In the genomic region with DNA sequence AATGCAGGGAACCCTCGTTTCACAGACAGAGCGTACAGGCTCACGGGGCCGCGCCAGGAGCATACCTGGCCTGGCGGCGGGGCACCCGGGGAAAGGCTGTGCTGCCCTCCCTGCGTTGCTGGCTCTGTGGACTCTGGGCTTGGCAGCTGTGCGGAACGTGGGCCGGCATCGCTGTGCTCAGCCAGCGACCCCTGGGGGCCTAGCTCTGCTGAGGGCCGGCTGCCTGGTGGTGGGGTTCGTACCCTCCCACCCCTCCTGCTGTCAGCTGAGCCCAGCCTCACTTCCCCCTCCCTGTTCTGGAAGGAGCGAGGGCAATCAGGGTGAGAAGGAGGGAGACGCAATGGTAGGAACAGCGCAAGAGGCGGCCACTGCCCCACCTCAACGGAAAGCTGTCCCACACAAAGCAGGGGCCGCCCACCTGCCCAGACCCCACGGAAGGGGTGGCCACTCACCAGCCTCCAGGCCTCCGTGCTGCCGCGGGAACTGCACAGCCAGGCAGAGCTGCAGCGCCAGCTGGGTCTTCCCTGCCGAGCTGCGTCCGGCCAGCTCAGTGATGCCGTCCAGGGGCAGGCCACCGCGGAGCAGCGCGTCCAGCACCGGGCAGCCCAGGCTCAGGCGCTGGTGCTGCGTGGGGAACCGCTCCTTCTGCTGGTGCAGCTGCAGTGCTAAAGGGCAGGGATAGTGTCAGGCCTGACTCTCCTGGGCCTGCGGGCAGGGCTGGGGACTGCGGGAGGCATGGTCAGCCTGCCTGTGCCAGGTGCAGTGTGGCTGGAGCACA, we compare ENCODE assay signal across 17 cellular contexts.
"Had no signal": no experiment of that assay in that cellular context is flagged by ENCODE, and none has a peak within 500 bp of the region (broad histone marks: within the 10 kb centered on the region; RNA-seq: fewer than 3 reads in every experiment).

No MANE protein-coding gene starts in this region.

- H3K4me2 ChIP-seq: neural progenitor cell had no signal

- H2AFZ ChIP-seq: neural progenitor cell had no signal

- H3K4me1 Mint-ChIP-seq: brain had no signal

- DNase-seq: activated B cell treated with CpG ODN at 0.5 μM for 24 hours; activated CD4-positive, alpha-beta T cell treated with anti-CD3 and anti-CD28 coated beads, Interleukin-2, amount 10 ng/mL, durations not matched to agents 24 days and 14 days; activated CD8-positive, alpha-beta memory T cell treated with anti-CD3 and anti-CD28 coated beads, Interleukin-2, amount 50 U/mL, for 48 hours; activated gamma-delta T cell; activated T-cell treated with anti-CD3 and anti-CD28 coated beads, Interleukin-2, amount 50 U/mL, for 72 hours; effector memory CD4-positive, alpha-beta T cell; kidney; midbrain; stimulated activated CD4-positive, alpha-beta T cell treated with anti-CD3 and anti-CD28 coated beads, Interleukin-2, amount 100 ng/mL, for 48 hours; stimulated activated naive B cell treated with anti-CD40 and anti-IgM and Interleukin-4, amounts not matched to agents 10 μg/mL and 1 μg/mL and 100 μg/mL, for 72 hours; T-helper 2 cell; tibial artery had no signal

- H3K9me3 Mint-ChIP-seq: activated B cell treated with CpG ODN at 0.5 μM for 24 hours; activated CD4-positive, alpha-beta T cell treated with anti-CD3 and anti-CD28 coated beads, Interleukin-2, amount 10 ng/mL, durations not matched to agents 24 days and 14 days; activated naive CD4-positive, alpha-beta T cell treated with anti-CD3 and anti-CD28 coated beads, Interleukin-2, amount 50 U/mL, for 72 hours; activated T-cell treated with anti-CD3 and anti-CD28 coated beads, Interleukin-2, amount 50 U/mL, for 72 hours; brain; neural progenitor cell; stimulated activated naive B cell treated with anti-CD40 and anti-IgM and Interleukin-4, amounts not matched to agents 10 μg/mL and 1 μg/mL and 100 μg/mL, for 72 hours had no signal

- H3K9ac ChIP-seq: neural progenitor cell had no signal

- H3K27me3 Mint-ChIP-seq: activated B cell treated with CpG ODN at 0.5 μM for 24 hours; activated CD4-positive, alpha-beta T cell treated with anti-CD3 and anti-CD28 coated beads, Interleukin-2, amount 10 ng/mL, durations not matched to agents 24 days and 14 days; brain; stimulated activated naive B cell treated with anti-CD40 and anti-IgM and Interleukin-4, amounts not matched to agents 10 μg/mL and 1 μg/mL and 100 μg/mL, for 72 hours had no signal

- H3K4me3 Mint-ChIP-seq: activated B cell treated with CpG ODN at 0.5 μM for 24 hours; activated CD4-positive, alpha-beta T cell treated with anti-CD3 and anti-CD28 coated beads, Interleukin-2, amount 10 ng/mL, durations not matched to agents 24 days and 14 days; activated T-cell treated with anti-CD3 and anti-CD28 coated beads, Interleukin-2, amount 50 U/mL, for 72 hours; brain; neural progenitor cell; stimulated activated naive B cell treated with anti-CD40 and anti-IgM and Interleukin-4, amounts not matched to agents 10 μg/mL and 1 μg/mL and 100 μg/mL, for 72 hours had no signal

- H3K4me1 ChIP-seq: pancreas had no signal

- H3K36me3 Mint-ChIP-seq: activated naive CD4-positive, alpha-beta T cell treated with anti-CD3 and anti-CD28 coated beads, Interleukin-2, amount 50 U/mL, for 72 hours had no signal

- H3K36me3 ChIP-seq: neural progenitor cell had no signal

- H3K27ac ChIP-seq: neural progenitor cell, tibial artery had no signal

- FAIRE-seq: kidney, pancreas had no signal

- H3K27ac Mint-ChIP-seq: activated B cell treated with CpG ODN at 0.5 μM for 24 hours; activated CD4-positive, alpha-beta T cell treated with anti-CD3 and anti-CD28 coated beads, Interleukin-2, amount 10 ng/mL, durations not matched to agents 24 days and 14 days; activated T-cell treated with anti-CD3 and anti-CD28 coated beads, Interleukin-2, amount 50 U/mL, for 72 hours; brain; neural progenitor cell had no signal

- H3K9me3 ChIP-seq: pancreas, tibial artery, vagina had no signal

- ATAC-seq: pancreas; stimulated activated naive B cell treated with anti-CD40 and anti-IgM and Interleukin-4, amounts not matched to agents 10 μg/mL and 1 μg/mL and 100 μg/mL, for 72 hours had no signal

- H3K4me3 ChIP-seq: neural progenitor cell, pancreas, tibial artery, vagina had no signal

- H3K27me3 ChIP-seq: neural progenitor cell, pancreas, tibial artery, vagina had no signal
